Comparison of ENCODE assay signal across 31 cellular contexts in genomic region chr2:134325696-134326095, GRCh38.
A peak's percentile ranks its signal among the peaks of the same experiment; 100 is the strongest.
DNase-seq lines count a peak whose midpoint lies in the region; ATAC-seq and TF ChIP-seq lines count a peak whose summit lies in the region.
"Had no signal": no experiment of that assay in that cellular context is flagged by ENCODE, and none has a peak within 500 bp of the region (broad histone marks: within the 10 kb centered on the region; RNA-seq: fewer than 3 reads in every experiment).

No MANE protein-coding gene starts in this region.

- H3K27ac Mint-ChIP-seq in activated naive CD8-positive, alpha-beta T cell treated with anti-CD3 and anti-CD28 coated beads, Interleukin-2, amount 10 ng/mL, durations not matched to agents 7 days and 5 days = peak overlapping the region; percentile 4
- no peak overlapping the region for H3K27ac Mint-ChIP-seq in activated naive CD8-positive, alpha-beta T cell treated with anti-CD3 and anti-CD28 coated beads, Interleukin-2, amount 50 U/mL, for 24 hours
- peak overlapping the region; percentile 11 for H3K27ac Mint-ChIP-seq in stimulated activated naive B cell treated with anti-CD40 and anti-IgM and Interleukin-4, amounts not matched to agents 10 μg/mL and 1 μg/mL and 100 μg/mL, for 72 hours
- H3K27ac Mint-ChIP-seq: brain, neural progenitor cell had no signal

- no peaks in the 10 kb centered on the region for H4K20me1 ChIP-seq in MM.1S (ENCODE audit: insufficient read depth, low read length)

- H2AFZ ChIP-seq in MM.1S (ENCODE audit: low read length) = no peak overlapping the region
- H2AFZ ChIP-seq: neural progenitor cell, PC-9 had no signal

- H3K79me2 ChIP-seq in MM.1S (ENCODE audit: low read length) = peaks cover 69% of the 10 kb centered on the region

- H3K36me3 ChIP-seq in MM.1S (replicated peaks; ENCODE audit: insufficient read depth, low read length) = no peaks in the 10 kb centered on the region
- H3K36me3 ChIP-seq: BE2C, gastrocnemius medialis, neural progenitor cell, sigmoid colon, upper lobe of right lung had no signal

- peaks cover 54% of the 10 kb centered on the region for H3K36me3 Mint-ChIP-seq in activated naive CD8-positive, alpha-beta T cell treated with anti-CD3 and anti-CD28 coated beads, Interleukin-2, amount 10 ng/mL, durations not matched to agents 7 days and 5 days
- H3K36me3 Mint-ChIP-seq in activated naive CD8-positive, alpha-beta T cell treated with anti-CD3 and anti-CD28 coated beads, Interleukin-2, amount 50 U/mL, for 24 hours (ENCODE audit: low read depth) = peaks cover 37% of the 10 kb centered on the region
- peaks cover 30 to 59% of the 10 kb centered on the region in 2 donors for H3K36me3 Mint-ChIP-seq in stimulated activated naive B cell treated with anti-CD40 and anti-IgM and Interleukin-4, amounts not matched to agents 10 μg/mL and 1 μg/mL and 100 μg/mL, for 72 hours

- no peak for DNase-seq in activated naive CD8-positive, alpha-beta T cell treated with anti-CD3 and anti-CD28 coated beads, Interleukin-2, amount 10 ng/mL, durations not matched to agents 7 days and 5 days
- no peak for DNase-seq in activated naive CD8-positive, alpha-beta T cell treated with anti-CD3 and anti-CD28 coated beads, Interleukin-2, amount 50 U/mL, for 24 hours
- DNase-seq in MM.1S (no peak), fibroblast of peridontal ligament (ENCODE audit: extremely low read depth) (peak; percentile 45), globus pallidus (ENCODE audit: low spot score) (no peak)
- DNase-seq in stimulated activated naive B cell treated with anti-CD40 and anti-IgM and Interleukin-4, amounts not matched to agents 10 μg/mL and 1 μg/mL and 100 μg/mL, for 72 hours = no peak
- DNase-seq: activated CD4-positive, alpha-beta T cell treated with anti-CD3 and anti-CD28 coated beads, Interleukin-2, amount 50 U/mL, for 1 hour; activated CD8-positive, alpha-beta memory T cell treated with anti-CD3 and anti-CD28 coated beads, Interleukin-2, amount 50 U/mL, for 4 hours; activated effector memory CD4-positive, alpha-beta T cell treated with anti-CD3 and anti-CD28 coated beads, Interleukin-2, amount 50 U/mL, for 16 hours; BE2C; Calu3; DND-41; effector memory CD4-positive, alpha-beta T cell; gastrocnemius medialis; H7; NCI-H1048; NCI-H1694 treated with DMSO at 0.1 percent for 48 hours; NCI-H2171; NCI-H510A treated with DMSO at 0.1 percent for 48 hours; NK-92 treated with Interleukin-12 subunit alpha and Interleukin-12 subunit beta, amount 100 ng/mL, for 24 hours; PC-9; posterior cingulate gyrus; SIG-M5; sigmoid colon; stimulated activated CD4-positive, alpha-beta T cell treated with anti-CD3 and anti-CD28 coated beads, Interleukin-15, amount 100 ng/mL, for 24 hours; upper lobe of right lung had no signal

- POLR2A ChIA-PET in activated naive CD8-positive, alpha-beta T cell treated with anti-CD3 and anti-CD28 coated beads, Interleukin-2, amount 10 ng/mL, durations not matched to agents 7 days and 5 days (lab: Charles Lee) = interaction anchor here (0.6 kb wide), 1 partner anchor 80 kb away, joined by 4 read pairs; no protein-coding TSS in a partner anchor

- no peaks in the 10 kb centered on the region for H3K27me3 ChIP-seq in MM.1S (replicated peaks; ENCODE audit: insufficient read depth, low read length)
- H3K27me3 ChIP-seq: BE2C, gastrocnemius medialis, neural progenitor cell, sigmoid colon, upper lobe of right lung had no signal

- peaks cover 5% of the 10 kb centered on the region for H3K9me3 Mint-ChIP-seq in activated naive CD8-positive, alpha-beta T cell treated with anti-CD3 and anti-CD28 coated beads, Interleukin-2, amount 10 ng/mL, durations not matched to agents 7 days and 5 days
- H3K9me3 Mint-ChIP-seq in activated naive CD8-positive, alpha-beta T cell treated with anti-CD3 and anti-CD28 coated beads, Interleukin-2, amount 50 U/mL, for 24 hours = no peaks in the 10 kb centered on the region
- H3K9me3 Mint-ChIP-seq in stimulated activated naive B cell treated with anti-CD40 and anti-IgM and Interleukin-4, amounts not matched to agents 10 μg/mL and 1 μg/mL and 100 μg/mL, for 72 hours = peaks cover 0 to 2% of the 10 kb centered on the region in 2 donors

- H3F3A ChIP-seq in MM.1S (ENCODE audit: insufficient read depth, low read length) = no peaks in the 10 kb centered on the region

- H3K9me3 ChIP-seq in MM.1S (replicated peaks; ENCODE audit: insufficient read depth, low read length) = no peaks in the 10 kb centered on the region
- H3K9me3 ChIP-seq: BE2C, gastrocnemius medialis, sigmoid colon, upper lobe of right lung had no signal

- peaks cover 47% of the 10 kb centered on the region for H3K4me1 Mint-ChIP-seq in activated naive CD8-positive, alpha-beta T cell treated with anti-CD3 and anti-CD28 coated beads, Interleukin-2, amount 10 ng/mL, durations not matched to agents 7 days and 5 days
- peaks cover 56% of the 10 kb centered on the region for H3K4me1 Mint-ChIP-seq in activated naive CD8-positive, alpha-beta T cell treated with anti-CD3 and anti-CD28 coated beads, Interleukin-2, amount 50 U/mL, for 24 hours
- H3K4me1 Mint-ChIP-seq in stimulated activated naive B cell treated with anti-CD40 and anti-IgM and Interleukin-4, amounts not matched to agents 10 μg/mL and 1 μg/mL and 100 μg/mL, for 72 hours = peaks cover 58 to 65% of the 10 kb centered on the region in 2 donors

- ATAC-seq in activated naive CD8-positive, alpha-beta T cell treated with anti-CD3 and anti-CD28 coated beads, Interleukin-2, amount 10 ng/mL, durations not matched to agents 7 days and 5 days (ENCODE audit: low read depth) = no peak
- ATAC-seq in activated naive CD8-positive, alpha-beta T cell treated with anti-CD3 and anti-CD28 coated beads, Interleukin-2, amount 50 U/mL, for 24 hours = no peak
- no peak for ATAC-seq in stimulated activated naive B cell treated with anti-CD40 and anti-IgM and Interleukin-4, amounts not matched to agents 10 μg/mL and 1 μg/mL and 100 μg/mL, for 72 hours (replicated peaks)
- ATAC-seq in GM18861 (IDR thresholded peaks at IDR 0.05; ENCODE audit: unreplicated experiment) = no peak
- no peak for ATAC-seq in HG02981 (IDR thresholded peaks at IDR 0.05; ENCODE audit: unreplicated experiment)
- ATAC-seq: gastrocnemius medialis had no signal

- H3K9me2 ChIP-seq in MM.1S (replicated peaks; ENCODE audit: insufficient read depth, low read length) = no peaks in the 10 kb centered on the region

- TF ChIP-seq CTCF in MM.1S (IDR thresholded peaks at IDR 0.05; ENCODE audit: low read length) = no peak

- H3K27me3 Mint-ChIP-seq in activated naive CD8-positive, alpha-beta T cell treated with anti-CD3 and anti-CD28 coated beads, Interleukin-2, amount 10 ng/mL, durations not matched to agents 7 days and 5 days = no peaks in the 10 kb centered on the region
- H3K27me3 Mint-ChIP-seq in activated naive CD8-positive, alpha-beta T cell treated with anti-CD3 and anti-CD28 coated beads, Interleukin-2, amount 50 U/mL, for 24 hours = no peaks in the 10 kb centered on the region
- H3K27me3 Mint-ChIP-seq in stimulated activated naive B cell treated with anti-CD40 and anti-IgM and Interleukin-4, amounts not matched to agents 10 μg/mL and 1 μg/mL and 100 μg/mL, for 72 hours = no peaks in the 10 kb centered on the region
- H3K27me3 Mint-ChIP-seq: brain had no signal

- H3K4me3 ChIP-seq in MM.1S (ENCODE audit: low read length) = no peak overlapping the region
- H3K4me3 ChIP-seq: gastrocnemius medialis, lung, neural progenitor cell, PC-9, sigmoid colon, upper lobe of right lung had no signal

- no peak overlapping the region for H3K9ac ChIP-seq in MM.1S (ENCODE audit: low read length)
- H3K9ac ChIP-seq: neural progenitor cell had no signal

- H3K4me3 Mint-ChIP-seq in activated naive CD8-positive, alpha-beta T cell treated with anti-CD3 and anti-CD28 coated beads, Interleukin-2, amount 10 ng/mL, durations not matched to agents 7 days and 5 days = no peak overlapping the region
- no peak overlapping the region for H3K4me3 Mint-ChIP-seq in activated naive CD8-positive, alpha-beta T cell treated with anti-CD3 and anti-CD28 coated beads, Interleukin-2, amount 50 U/mL, for 24 hours
- H3K4me3 Mint-ChIP-seq in stimulated activated naive B cell treated with anti-CD40 and anti-IgM and Interleukin-4, amounts not matched to agents 10 μg/mL and 1 μg/mL and 100 μg/mL, for 72 hours = no peak overlapping the region
- H3K4me3 Mint-ChIP-seq: brain, neural progenitor cell had no signal

- peaks cover 41% of the 10 kb centered on the region for H3K4me1 ChIP-seq in MM.1S (ENCODE audit: low read length)
- H3K4me1 ChIP-seq: neural progenitor cell had no signal

- H3K27ac ChIP-seq in MM.1S (ENCODE audit: low read length) = peak overlapping the region; percentile 70; the same call in 1 of the 2 replicates
- H3K27ac ChIP-seq: gastrocnemius medialis, neural progenitor cell, PC-9, sigmoid colon, upper lobe of right lung had no signal

- H3K4me2 ChIP-seq in MM.1S (ENCODE audit: low read depth, low read length) = no peak overlapping the region
- H3K4me2 ChIP-seq: neural progenitor cell, PC-9 had no signal
